Comparison of ENCODE assay signal across 12 cellular contexts in genomic region chr16:27698266-27698665, GRCh38.
A peak's percentile ranks its signal among the peaks of the same experiment; 100 is the strongest.
DNase-seq lines count a peak whose midpoint lies in the region; ATAC-seq and TF ChIP-seq lines count a peak whose summit lies in the region.
"Had no signal": no experiment of that assay in that cellular context is flagged by ENCODE, and none has a peak within 500 bp of the region (broad histone marks: within the 10 kb centered on the region; RNA-seq: fewer than 3 reads in every experiment).

No MANE protein-coding gene starts in this region.

- H3K4me3 Mint-ChIP-seq in natural killer cell treated with Interleukin-12 subunit alpha and Interleukin-12 subunit beta and Interleukin-15 and Interleukin-18, amount 100 ng/mL, for 72 hours = no peak overlapping the region
- H3K4me3 Mint-ChIP-seq: activated naive CD4-positive, alpha-beta T cell treated with anti-CD3 and anti-CD28 coated beads, Interleukin-2, amount 10 ng/mL, durations not matched to agents 7 days and 5 days; natural killer cell; T-helper 17 cell had no signal

- peak overlapping the region in 29 of 59 donors; percentile 7 to 100 (median 45) for H3K27ac ChIP-seq in dorsolateral prefrontal cortex

- ATAC-seq in GM18511 (IDR thresholded peaks at IDR 0.05; ENCODE audit: unreplicated experiment) = no peak
- ATAC-seq in natural killer cell treated with Interleukin-12 subunit alpha and Interleukin-12 subunit beta and Interleukin-15 and Interleukin-18, amount 100 ng/mL, for 72 hours = no peak
- ATAC-seq: natural killer cell, T-helper 17 cell had no signal

- no peaks in the 10 kb centered on the region for H3K9me3 Mint-ChIP-seq in natural killer cell treated with Interleukin-12 subunit alpha and Interleukin-12 subunit beta and Interleukin-15 and Interleukin-18, amount 100 ng/mL, for 72 hours
- H3K9me3 Mint-ChIP-seq: activated naive CD4-positive, alpha-beta T cell treated with anti-CD3 and anti-CD28 coated beads, Interleukin-2, amount 10 ng/mL, durations not matched to agents 7 days and 5 days; natural killer cell had no signal

- no peaks in the 10 kb centered on the region for H3K4me1 Mint-ChIP-seq in natural killer cell treated with Interleukin-12 subunit alpha and Interleukin-12 subunit beta and Interleukin-15 and Interleukin-18, amount 100 ng/mL, for 72 hours (ENCODE audit: low read depth in 2 of 2)
- H3K4me1 Mint-ChIP-seq: activated naive CD4-positive, alpha-beta T cell treated with anti-CD3 and anti-CD28 coated beads, Interleukin-2, amount 10 ng/mL, durations not matched to agents 7 days and 5 days; natural killer cell had no signal

- H3K4me3 ChIP-seq in dorsolateral prefrontal cortex = no peak overlapping the region
- no peak overlapping the region for H3K4me3 ChIP-seq in retinal pigment epithelial cell (ENCODE audit: low read length)

- H3K36me3 Mint-ChIP-seq in natural killer cell treated with Interleukin-12 subunit alpha and Interleukin-12 subunit beta and Interleukin-15 and Interleukin-18, amount 100 ng/mL, for 72 hours = no peaks in the 10 kb centered on the region
- H3K36me3 Mint-ChIP-seq: activated naive CD4-positive, alpha-beta T cell treated with anti-CD3 and anti-CD28 coated beads, Interleukin-2, amount 10 ng/mL, durations not matched to agents 7 days and 5 days; natural killer cell had no signal

- H3K27me3 ChIP-seq in dorsolateral prefrontal cortex = no peaks in the 10 kb centered on the region

- intact Hi-C loops in dorsolateral prefrontal cortex (cut with DNase I) = no loop called here

- TF ChIP-seq CTCF in LNCAP (IDR thresholded peaks at IDR 0.05) = peak; percentile 47
- peak in 47 of 56 donors; percentile 14 to 67 (median 39) for TF ChIP-seq CTCF in dorsolateral prefrontal cortex (IDR thresholded peaks at IDR 0.05 in 54 of 56, conservative IDR thresholded peaks at IDR 0.05 in 2 of 56; ENCODE audit: low read depth in 1 of 56, partially characterized antibody in 56 of 56)
- peak; percentile 76 for TF ChIP-seq CTCF in retinal pigment epithelial cell (conservative IDR thresholded peaks at IDR 0.05; ENCODE audit: low read depth, low read length)

- H3K27ac Mint-ChIP-seq in natural killer cell treated with Interleukin-12 subunit alpha and Interleukin-12 subunit beta and Interleukin-15 and Interleukin-18, amount 100 ng/mL, for 72 hours = no peak overlapping the region
- H3K27ac Mint-ChIP-seq: activated naive CD4-positive, alpha-beta T cell treated with anti-CD3 and anti-CD28 coated beads, Interleukin-2, amount 10 ng/mL, durations not matched to agents 7 days and 5 days; natural killer cell; T-helper 17 cell had no signal

- H3K27me3 Mint-ChIP-seq in natural killer cell treated with Interleukin-12 subunit alpha and Interleukin-12 subunit beta and Interleukin-15 and Interleukin-18, amount 100 ng/mL, for 72 hours = no peaks in the 10 kb centered on the region
- H3K27me3 Mint-ChIP-seq: activated naive CD4-positive, alpha-beta T cell treated with anti-CD3 and anti-CD28 coated beads, Interleukin-2, amount 10 ng/mL, durations not matched to agents 7 days and 5 days; T-helper 17 cell had no signal

- peak; percentile 22 to 26 for DNase-seq in SHP77 (lab: John Stamatoyannopoulos, UW)
- DNase-seq in SHP77 treated with DMSO at 0.1 percent for 48 hours (lab: John Stamatoyannopoulos, UW) = no peak
- DNase-seq in dorsolateral prefrontal cortex = peak in 3 of 10 donors; percentile 49 to 64 (median 51)
- DNase-seq in retinal pigment epithelial cell (ENCODE audit: low read depth) = no peak
- no peak for DNase-seq in globus pallidus (ENCODE audit: low spot score)
- DNase-seq in natural killer cell treated with Interleukin-12 subunit alpha and Interleukin-12 subunit beta and Interleukin-15 and Interleukin-18, amount 100 ng/mL, for 72 hours (ENCODE audit: low spot score) = no peak
- DNase-seq: activated naive CD4-positive, alpha-beta T cell treated with anti-CD3 and anti-CD28 coated beads, Interleukin-2, amount 10 ng/mL, durations not matched to agents 7 days and 5 days; natural killer cell; NCI-H1092; T-helper 17 cell had no signal

Comparison
In these comparisons a context has a peak if more than half of its experiments do, and no peak if none do; other contexts are left out.
1. DNase-seq: peak in SHP77 (2 of 2); none in SHP77 treated with DMSO at 0.1 percent for 48 hours (single experiment), retinal pigment epithelial cell (single experiment), globus pallidus (single experiment) and natural killer cell treated with Interleukin-12 subunit alpha and Interleukin-12 subunit beta and Interleukin-15 and Interleukin-18, amount 100 ng/mL, for 72 hours (single experiment).
2. Peak in every context shown above with its lines, with median percentiles within 50 percentile points of each other: CTCF ChIP-seq.